ENCODE assay signal across 21 cellular contexts in genomic region chr10:9634466-9634865, GRCh38.
DNase-seq lines count a peak whose midpoint lies in the region; ATAC-seq and TF ChIP-seq lines count a peak whose summit lies in the region.
"Had no signal": no experiment of that assay in that cellular context is flagged by ENCODE, and none has a peak within 500 bp of the region (broad histone marks: within the 10 kb centered on the region; RNA-seq: fewer than 3 reads in every experiment).

No MANE protein-coding gene starts in this region.

- DNase-seq in AG08395 (ENCODE audit: low spot score) (peak; percentile 31), LHCN-M2 (ENCODE audit: low read depth) (peak; percentile 74), choroid plexus epithelial cell (ENCODE audit: low read depth) (peak; percentile 82), mesenchymal stem cell (peak; percentile 51), sciatic nerve (ENCODE audit: low spot score) (no peak), Karpas-422 (no peak)
- DNase-seq: activated CD4-positive, alpha-beta T cell treated with anti-CD3 and anti-CD28 coated beads, Interleukin-2, amount 10 ng/mL, durations not matched to agents 7 days and 5 days; activated CD8-positive, alpha-beta memory T cell treated with anti-CD3 and anti-CD28 coated beads, Interleukin-2, amount 50 U/mL, for 4 hours; activated effector memory CD4-positive, alpha-beta T cell treated with anti-CD3 and anti-CD28 coated beads, Interleukin-2, amount 50 U/mL, for 16 hours; central memory CD4-positive, alpha-beta T cell; KBM-7; left ventricle myocardium superior; NCI-H1092; NCI-H1930; NCI-H510A; T-helper 17 cell had no signal

- H3K4me2 ChIP-seq in mesenchymal stem cell (ENCODE audit: low read length, poor library complexity, severe bottlenecking) (no peak overlapping the region), Karpas-422 (ENCODE audit: low read depth, low read length, poor library complexity, severe bottlenecking) (no peak overlapping the region)

- H3K4ac ChIP-seq in mesenchymal stem cell (ENCODE audit: low read depth in 1 of 2, low read length in 2 of 2): no peak overlapping the region

- TF ChIP-seq CTCF in choroid plexus epithelial cell (conservative IDR thresholded peaks at IDR 0.05; ENCODE audit: low read depth, low read length): no peak

- H3K27ac ChIP-seq in mesenchymal stem cell (ENCODE audit: low read length, poor library complexity, severe bottlenecking) (no peak overlapping the region), Karpas-422 (ENCODE audit: low read length) (no peak overlapping the region)
- H3K27ac ChIP-seq: neutrophil, right atrium auricular region had no signal

- no peaks in the 10 kb centered on the region for H3K9me2 ChIP-seq in Karpas-422 (replicated peaks; ENCODE audit: insufficient read depth, low read length)

- no peak overlapping the region for H2BK120ac ChIP-seq in mesenchymal stem cell (ENCODE audit: low read depth, low read length)

- H3K9ac ChIP-seq in mesenchymal stem cell (ENCODE audit: low read length) (no peak overlapping the region), Karpas-422 (ENCODE audit: low read length) (no peak overlapping the region)

- peaks cover 9% of the 10 kb centered on the region for H3K9me3 ChIP-seq in mesenchymal stem cell (ENCODE audit: control insufficient read depth, low read length)
- no peaks in the 10 kb centered on the region for H3K9me3 ChIP-seq in Karpas-422 (ENCODE audit: low read length)
- H3K9me3 ChIP-seq: neutrophil, right atrium auricular region had no signal

- ATAC-seq in sciatic nerve (no peak), HG03097 (IDR thresholded peaks at IDR 0.05; ENCODE audit: low FRiP score, unreplicated experiment) (no peak), GM21423 (IDR thresholded peaks at IDR 0.05; ENCODE audit: unreplicated experiment) (no peak)
- ATAC-seq: left ventricle myocardium superior; stimulated activated effector memory CD8-positive, alpha-beta T cell treated with anti-CD3 and anti-CD28 coated beads, Interleukin-12 subunit alpha, Interleukin-12 subunit beta, amount 100 ng/mL, for 72 hours; T-helper 17 cell had no signal

- H3K18ac ChIP-seq in mesenchymal stem cell (ENCODE audit: low read depth in 1 of 2, low read length in 2 of 2): no peak overlapping the region

- no peak overlapping the region for H2AFZ ChIP-seq in mesenchymal stem cell (ENCODE audit: low read depth, low read length)
- H2AFZ ChIP-seq in Karpas-422 (ENCODE audit: low read length): no peak overlapping the region

- intact Hi-C loops in sciatic nerve (cut with DNase I): no loop called here

- H3K4me3 ChIP-seq in choroid plexus epithelial cell (ENCODE audit: low read depth, low read length): no peak overlapping the region
- no peak overlapping the region for H3K4me3 ChIP-seq in mesenchymal stem cell (ENCODE audit: insufficient read depth in 1 of 2, low read depth in 1 of 2, low read length in 2 of 2)
- no peak overlapping the region for H3K4me3 ChIP-seq in Karpas-422 (ENCODE audit: low read length)
- H3K4me3 ChIP-seq: right atrium auricular region had no signal

- H3K79me2 ChIP-seq in Karpas-422 (ENCODE audit: low read length): no peaks in the 10 kb centered on the region

- H2BK15ac ChIP-seq in mesenchymal stem cell (ENCODE audit: low read depth, poor library complexity, severe bottlenecking): no peak overlapping the region

- H3K14ac ChIP-seq in mesenchymal stem cell (ENCODE audit: low read length in 2 of 2): no peak overlapping the region

- no peak overlapping the region for H3K23ac ChIP-seq in mesenchymal stem cell (ENCODE audit: low read length in 2 of 2)

- no peak overlapping the region for H2BK5ac ChIP-seq in mesenchymal stem cell (ENCODE audit: low read depth, low read length, poor library complexity, severe bottlenecking)

- no peaks in the 10 kb centered on the region for H4K20me1 ChIP-seq in Karpas-422 (ENCODE audit: insufficient read depth, low read depth, low read length)

- H3K27me3 ChIP-seq in mesenchymal stem cell (ENCODE audit: control insufficient read depth in 1 of 2, insufficient read depth in 1 of 2, low read length in 2 of 2): no peaks in the 10 kb centered on the region
- no peaks in the 10 kb centered on the region for H3K27me3 ChIP-seq in Karpas-422 (ENCODE audit: low read length)
- H3K27me3 ChIP-seq: neutrophil, right atrium auricular region had no signal

- no peak overlapping the region for H2AK5ac ChIP-seq in mesenchymal stem cell (ENCODE audit: low read length, severe bottlenecking)

- no peaks in the 10 kb centered on the region for H3K36me3 ChIP-seq in mesenchymal stem cell (ENCODE audit: control insufficient read depth in 1 of 2, insufficient read depth in 2 of 2, low read depth in 1 of 2, low read length in 2 of 2)
- no peaks in the 10 kb centered on the region for H3K36me3 ChIP-seq in Karpas-422 (ENCODE audit: insufficient read depth, low read length)
- H3K36me3 ChIP-seq: neutrophil, right atrium auricular region had no signal

- no peaks in the 10 kb centered on the region for H3K79me1 ChIP-seq in mesenchymal stem cell (replicated peaks; ENCODE audit: low read length, poor library complexity, severe bottlenecking)

- H4K91ac ChIP-seq in mesenchymal stem cell (ENCODE audit: low read length): no peak overlapping the region

- H4K8ac ChIP-seq in mesenchymal stem cell (ENCODE audit: low read length): no peak overlapping the region

- no peak overlapping the region for H2BK12ac ChIP-seq in mesenchymal stem cell (ENCODE audit: low read length in 2 of 2)

- no peaks in the 10 kb centered on the region for H3K4me1 ChIP-seq in mesenchymal stem cell (ENCODE audit: control insufficient read depth, insufficient read depth, low read depth, low read length)
- peaks cover 5% of the 10 kb centered on the region; the same call in 1 of the 2 replicates for H3K4me1 ChIP-seq in Karpas-422 (ENCODE audit: low read length)
- H3K4me1 ChIP-seq: right atrium auricular region had no signal

- WGBS in mesenchymal stem cell: 40% methylated on average over 3 of the region's 3 CpGs

Comparison
In these comparisons a context has a peak if more than half of its experiments do, and no peak if none do; other contexts are left out.
1. DNase-seq: peak in AG08395 (single experiment), LHCN-M2 (single experiment), choroid plexus epithelial cell (single experiment) and mesenchymal stem cell (single experiment); none in sciatic nerve (single experiment) and Karpas-422 (single experiment).